ENCODE assay signal across 8 cellular contexts in genomic region chr17:82458130-82458884, GRCh38. TPM values are rescaled to one million over a fixed set of nuclear protein-coding genes. Genes with fewer than 3 reads are reported as not detected.
DNase-seq lines count a peak whose midpoint lies in the region; ATAC-seq and TF ChIP-seq lines count a peak whose summit lies in the region.

TSS of gene NARF (plus strand) at chr17:82458741. CDS start at chr17:82458804, 63 bp downstream.

- H3K4me3 ChIP-seq in GM08714 (ENCODE audit: low read length) (peak within 1 kb of the TSS; percentile 87), osteoblast (ENCODE audit: insufficient read depth, low read length) (peak within 1 kb of the TSS; percentile 83), thoracic aorta (peak within 1 kb of the TSS; percentile 86)

- no peak for TF ChIP-seq CTCF in osteoblast (IDR thresholded peaks at IDR 0.05; ENCODE audit: extremely low read depth, low read depth, low read length)
- TF ChIP-seq CTCF in thoracic aorta (IDR thresholded peaks at IDR 0.05) = no peak

- ATAC-seq in HG02610 (IDR thresholded peaks at IDR 0.05; ENCODE audit: unreplicated experiment) (peak; percentile 94), thoracic aorta (ENCODE audit: insufficient number of reproducible peaks, low FRiP score, low read depth) (peak; percentile 96)
- peak; percentile 97 to 98 for ATAC-seq in activated naive CD4-positive, alpha-beta T cell treated with anti-CD3 and anti-CD28 coated beads, Interleukin-2, amount 50 U/mL, for 72 hours

- no peaks in the 10 kb centered on the region for H4K20me1 ChIP-seq in osteoblast (ENCODE audit: insufficient read depth, low read length)

- H3K79me2 ChIP-seq in osteoblast (ENCODE audit: insufficient read depth, low read length) = peaks cover 7% of the 10 kb centered on the region

- H3K36me3 Mint-ChIP-seq in activated naive CD4-positive, alpha-beta T cell treated with anti-CD3 and anti-CD28 coated beads, Interleukin-2, amount 50 U/mL, for 72 hours = peaks cover 11 to 50% of the 10 kb centered on the region in 2 donors

- peaks cover 13% of the 10 kb centered on the region for H3K36me3 ChIP-seq in osteoblast (ENCODE audit: insufficient read depth, low read length)
- H3K36me3 ChIP-seq in thoracic aorta = peaks cover 9% of the 10 kb centered on the region

- peak within 1 kb of the TSS; percentile 97 for H3K4me2 ChIP-seq in osteoblast (ENCODE audit: insufficient read depth, low read length)

- DNase-seq in NCI-H1092 treated with DMSO at 0.1 percent for 48 hours (lab: John Stamatoyannopoulos, UW) = peak; percentile 99
- DNase-seq in SKM-1 (lab: John Stamatoyannopoulos, UW; ENCODE audit: unreplicated experiment) = peak; percentile 96
- DNase-seq in activated naive CD4-positive, alpha-beta T cell treated with anti-CD3 and anti-CD28 coated beads, Interleukin-2, amount 50 U/mL, for 72 hours (ENCODE audit: low spot score in 2 of 2) = peak; percentile 93 to 98
- peak; percentile 99 for DNase-seq in glomerular visceral epithelial cell (ENCODE audit: extremely low spot score)
- DNase-seq in osteoblast (ENCODE audit: insufficient read length, low spot score, missing footprints) = peak; percentile 100
- DNase-seq in thoracic aorta (ENCODE audit: low spot score) = peak; percentile 87

- H3K27ac Mint-ChIP-seq in activated naive CD4-positive, alpha-beta T cell treated with anti-CD3 and anti-CD28 coated beads, Interleukin-2, amount 50 U/mL, for 72 hours = peak within 1 kb of the TSS; percentile 94 to 99

- H3K27ac ChIP-seq in osteoblast (ENCODE audit: low read depth, low read length) = peak within 1 kb of the TSS; percentile 97
- H3K27ac ChIP-seq in thoracic aorta = peak within 1 kb of the TSS; percentile 98 to 100

- H3K27me3 ChIP-seq in osteoblast (ENCODE audit: insufficient read depth, low read length) (no peaks in the 10 kb centered on the region), thoracic aorta (replicated peaks; ENCODE audit: insufficient read depth) (no peaks in the 10 kb centered on the region)

- no peaks in the 10 kb centered on the region for H3K9me3 Mint-ChIP-seq in activated naive CD4-positive, alpha-beta T cell treated with anti-CD3 and anti-CD28 coated beads, Interleukin-2, amount 50 U/mL, for 72 hours

- H2AFZ ChIP-seq in osteoblast (ENCODE audit: low read length) = peak within 1 kb of the TSS; percentile 75

- H3K4me1 ChIP-seq in osteoblast (ENCODE audit: insufficient read depth, low read length) = peaks cover 12% of the 10 kb centered on the region
- peaks cover 11 to 17% of the 10 kb centered on the region in 2 donors for H3K4me1 ChIP-seq in thoracic aorta (ENCODE audit: control insufficient read depth in 1 of 2, low read depth in 2 of 2)

- no peaks in the 10 kb centered on the region for H3K9me3 ChIP-seq in osteoblast (ENCODE audit: low read depth, low read length)
- no peaks in the 10 kb centered on the region for H3K9me3 ChIP-seq in thoracic aorta

RNA-seq across cellular contexts. Expression of gene NARF, which starts in this region (rescaled TPM):
- total RNA-seq in activated naive CD4-positive, alpha-beta T cell treated with anti-CD3 and anti-CD28 coated beads, Interleukin-2, amount 50 U/mL, for 72 hours = 100 to 1,000 TPM; 159 TPM
- total RNA-seq in osteoblast (34.4 and 36.8 TPM in 2 replicates), thoracic aorta (10 to 100 TPM; 77.0 to 86.8 TPM)

Comparison
In these comparisons a context has a peak if more than half of its experiments do, and no peak if none do; other contexts are left out.
1. Peak in every context shown above with its lines: DNase-seq, ATAC-seq, H3K4me3 ChIP-seq and H3K27ac ChIP-seq.